ENCODE assay signal across 28 cellular contexts in the genomic region with DNA sequence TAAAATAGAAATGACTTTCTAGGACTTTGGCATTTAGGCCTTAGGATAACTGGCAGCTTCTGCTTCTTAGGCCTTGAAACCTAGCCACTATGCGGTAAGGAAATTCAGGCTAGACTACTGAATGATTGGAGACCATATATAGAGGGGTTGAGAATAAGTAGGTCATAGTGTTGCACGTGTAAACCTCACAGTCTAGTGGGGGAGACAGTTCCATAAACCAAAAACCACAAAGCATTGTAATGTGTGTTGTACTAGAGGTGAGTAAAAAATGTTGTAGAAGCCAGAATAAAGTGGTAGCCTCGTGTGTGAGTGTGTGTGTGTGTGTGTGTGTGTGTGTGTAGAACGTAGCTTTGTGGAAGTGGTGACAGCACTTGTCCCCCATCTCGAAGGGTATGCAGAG.
DNase-seq lines count a peak whose midpoint lies in the region; ATAC-seq and TF ChIP-seq lines count a peak whose summit lies in the region.
"Had no signal": no experiment of that assay in that cellular context is flagged by ENCODE, and none has a peak within 500 bp of the region (broad histone marks: within the 10 kb centered on the region; RNA-seq: fewer than 3 reads in every experiment).

No MANE protein-coding gene starts in this region.

- intact Hi-C loops in body of pancreas (cut with DNase I) = no loop called here
- intact Hi-C loops in aorta (cut with DNase I) = no loop called here
- intact Hi-C loops in heart right ventricle (cut with DNase I) = loop anchor here in 5 of 10 donors (2.0 to 10.0 kb wide), 5 partner anchors 78 to 1022 kb away; no protein-coding TSS in a partner anchor

- H3K27me3 ChIP-seq in body of pancreas (no peaks in the 10 kb centered on the region), aorta (ENCODE audit: control insufficient read depth in 1 of 2, insufficient read depth in 2 of 2, low read length in 1 of 2) (no peaks in the 10 kb centered on the region), heart right ventricle (no peaks in the 10 kb centered on the region)
- H3K27me3 ChIP-seq: dorsolateral prefrontal cortex, SJCRH30, spleen had no signal

- H3K27ac Mint-ChIP-seq in activated naive CD8-positive, alpha-beta T cell treated with anti-CD3 and anti-CD28 coated beads, Interleukin-2, amount 10 ng/mL, durations not matched to agents 7 days and 5 days = peak overlapping the region; percentile 42
- no peak overlapping the region for H3K27ac Mint-ChIP-seq in activated naive CD8-positive, alpha-beta T cell treated with anti-CD3 and anti-CD28 coated beads for 36 hours
- no peak overlapping the region for H3K27ac Mint-ChIP-seq in T-cell
- H3K27ac Mint-ChIP-seq in immature natural killer cell = peak overlapping the region in 4 of 6 donors; percentile 28 to 57 (median 44)
- H3K27ac Mint-ChIP-seq: activated naive CD8-positive, alpha-beta T cell; HFFc6 had no signal

- TF ChIP-seq POLR2A in body of pancreas (IDR thresholded peaks at IDR 0.05) = no peak

- H3K9me3 Mint-ChIP-seq in activated naive CD8-positive, alpha-beta T cell treated with anti-CD3 and anti-CD28 coated beads, Interleukin-2, amount 10 ng/mL, durations not matched to agents 7 days and 5 days = no peaks in the 10 kb centered on the region
- H3K9me3 Mint-ChIP-seq in activated naive CD8-positive, alpha-beta T cell treated with anti-CD3 and anti-CD28 coated beads for 36 hours = no peaks in the 10 kb centered on the region
- H3K9me3 Mint-ChIP-seq in T-cell (no peaks in the 10 kb centered on the region), immature natural killer cell (no peaks in the 10 kb centered on the region)
- H3K9me3 Mint-ChIP-seq: HFFc6 had no signal

- no peaks in the 10 kb centered on the region for H3K27me3 Mint-ChIP-seq in activated naive CD8-positive, alpha-beta T cell treated with anti-CD3 and anti-CD28 coated beads, Interleukin-2, amount 10 ng/mL, durations not matched to agents 7 days and 5 days
- H3K27me3 Mint-ChIP-seq in activated naive CD8-positive, alpha-beta T cell treated with anti-CD3 and anti-CD28 coated beads for 36 hours = peaks cover 7% of the 10 kb centered on the region
- H3K27me3 Mint-ChIP-seq in T-cell (peaks cover 5 to 8% of the 10 kb centered on the region in 2 donors), immature natural killer cell (ENCODE audit: low read depth in 3 of 3) (peaks cover 0 to 5% (median 3%) of the 10 kb centered on the region in 3 donors)
- H3K27me3 Mint-ChIP-seq: activated naive CD8-positive, alpha-beta T cell had no signal

- H3K9me3 ChIP-seq in body of pancreas (no peaks in the 10 kb centered on the region), aorta (ENCODE audit: control insufficient read depth, low read length) (no peaks in the 10 kb centered on the region), heart right ventricle (no peaks in the 10 kb centered on the region)
- H3K9me3 ChIP-seq: SJCRH30, spleen had no signal

- no peak overlapping the region for H3K4me3 Mint-ChIP-seq in activated naive CD8-positive, alpha-beta T cell treated with anti-CD3 and anti-CD28 coated beads, Interleukin-2, amount 10 ng/mL, durations not matched to agents 7 days and 5 days
- no peak overlapping the region for H3K4me3 Mint-ChIP-seq in activated naive CD8-positive, alpha-beta T cell treated with anti-CD3 and anti-CD28 coated beads for 36 hours
- H3K4me3 Mint-ChIP-seq in T-cell (no peak overlapping the region), immature natural killer cell (peak overlapping the region; percentile 1 to 64 (median 47))
- H3K4me3 Mint-ChIP-seq: activated naive CD8-positive, alpha-beta T cell; HFFc6 had no signal

- H3K4me1 ChIP-seq in body of pancreas = peaks cover 13% of the 10 kb centered on the region
- H3K4me1 ChIP-seq in aorta (ENCODE audit: control insufficient read depth in 1 of 2, insufficient read depth in 2 of 2, low read length in 2 of 2) = peaks cover 0 to 2% of the 10 kb centered on the region in 2 donors
- peaks cover 8 to 25% (median 19%) of the 10 kb centered on the region in 9 donors for H3K4me1 ChIP-seq in heart right ventricle

- 73% methylated on average over 5 of the region's 5 CpGs for WGBS in body of pancreas, 2 donors
- WGBS in aorta, 2 donors = 76 to 79% methylated on average over 5 of the region's 5 CpGs
- WGBS in heart right ventricle, 2 donors = 80 to 86% methylated on average over 5 of the region's 5 CpGs

- H3K4me1 Mint-ChIP-seq in activated naive CD8-positive, alpha-beta T cell treated with anti-CD3 and anti-CD28 coated beads, Interleukin-2, amount 10 ng/mL, durations not matched to agents 7 days and 5 days = peaks cover 22% of the 10 kb centered on the region
- H3K4me1 Mint-ChIP-seq in activated naive CD8-positive, alpha-beta T cell treated with anti-CD3 and anti-CD28 coated beads for 36 hours = peaks cover 12% of the 10 kb centered on the region
- peaks cover 14 to 23% (median 15%) of the 10 kb centered on the region in 3 donors for H3K4me1 Mint-ChIP-seq in T-cell
- H3K4me1 Mint-ChIP-seq in immature natural killer cell = peaks cover 15 to 20% of the 10 kb centered on the region in 2 donors

- H3K36me3 Mint-ChIP-seq in activated naive CD8-positive, alpha-beta T cell treated with anti-CD3 and anti-CD28 coated beads, Interleukin-2, amount 10 ng/mL, durations not matched to agents 7 days and 5 days = no peaks in the 10 kb centered on the region
- no peaks in the 10 kb centered on the region for H3K36me3 Mint-ChIP-seq in activated naive CD8-positive, alpha-beta T cell treated with anti-CD3 and anti-CD28 coated beads for 36 hours
- H3K36me3 Mint-ChIP-seq in T-cell = no peaks in the 10 kb centered on the region
- H3K36me3 Mint-ChIP-seq in immature natural killer cell = no peaks in the 10 kb centered on the region
- H3K36me3 Mint-ChIP-seq: activated naive CD8-positive, alpha-beta T cell had no signal

- peak; percentile 62 for ATAC-seq in activated naive CD8-positive, alpha-beta T cell treated with anti-CD3 and anti-CD28 coated beads, Interleukin-2, amount 10 ng/mL, durations not matched to agents 7 days and 5 days (ENCODE audit: low read depth)
- ATAC-seq in T-cell (replicated peaks in 1 of 4) = peak; percentile 45 to 63 (median 50)
- ATAC-seq in body of pancreas = no peak
- no peak for ATAC-seq in aorta (ENCODE audit: low FRiP score)
- no peak for ATAC-seq in heart right ventricle
- ATAC-seq: HepG2 had no signal

- H3K36me3 ChIP-seq in body of pancreas (replicated peaks in 1 of 2; ENCODE audit: insufficient read depth in 1 of 2, low read depth in 2 of 2) (no peaks in the 10 kb centered on the region), aorta (ENCODE audit: control insufficient read depth in 1 of 2, insufficient read depth in 2 of 2, low read length in 1 of 2) (no peaks in the 10 kb centered on the region), heart right ventricle (no peaks in the 10 kb centered on the region)
- H3K36me3 ChIP-seq: SJCRH30, spleen had no signal

- POLR2A ChIA-PET in activated naive CD8-positive, alpha-beta T cell treated with anti-CD3 and anti-CD28 coated beads, Interleukin-2, amount 10 ng/mL, durations not matched to agents 7 days and 5 days (lab: Charles Lee) = no interaction called here
- POLR2A ChIA-PET in T-cell (lab: Charles Lee) = no interaction called here

- H3K4me3 ChIP-seq in body of pancreas (no peak overlapping the region), aorta (ENCODE audit: low read length in 2 of 2) (no peak overlapping the region), heart right ventricle (no peak overlapping the region)
- H3K4me3 ChIP-seq: dorsolateral prefrontal cortex, PC-9, SJCRH30, spleen had no signal

- CTCF ChIA-PET in T-cell (lab: Charles Lee) = interaction anchor here in 1 of 2 donors (0.7 kb wide), 1 partner anchor 75 kb away, joined by 4 read pairs; no protein-coding TSS in a partner anchor

- no peak for DNase-seq in activated naive CD8-positive, alpha-beta T cell treated with anti-CD3 and anti-CD28 coated beads, Interleukin-2, amount 10 ng/mL, durations not matched to agents 7 days and 5 days
- DNase-seq in activated naive CD8-positive, alpha-beta T cell treated with anti-CD3 and anti-CD28 coated beads for 36 hours = no peak
- DNase-seq in T-cell (no peak), immature natural killer cell (peak; percentile 31 to 49 (median 41)), body of pancreas (no peak), aorta (no peak), heart right ventricle (no peak), kidney glomerular epithelial cell (lab: John Stamatoyannopoulos, UW) (no peak)
- DNase-seq: activated CD4-positive, alpha-beta T cell treated with anti-CD3 and anti-CD28 coated beads, Interleukin-2, amount 50 U/mL, for 48 hours; activated T-cell treated with anti-CD3 and anti-CD28 coated beads, Interleukin-2, amount 50 U/mL, for 48 hours; caudate nucleus; dorsolateral prefrontal cortex; foreskin fibroblast; GF-D8; HFFc6; hypothalamus; kidney; MM.1S; NCI-H226; NCI-H774; PC-9; retina; SJCRH30; spleen; stimulated activated CD4-positive, alpha-beta T cell treated with anti-CD3 and anti-CD28 coated beads, Interleukin-4, amount 100 ng/mL, for 24 hours had no signal

- no peak overlapping the region for H3K27ac ChIP-seq in body of pancreas
- H3K27ac ChIP-seq in aorta (ENCODE audit: low read depth in 1 of 2, low read length in 2 of 2) = no peak overlapping the region
- no peak overlapping the region for H3K27ac ChIP-seq in heart right ventricle
- H3K27ac ChIP-seq: C4-2B, dorsolateral prefrontal cortex, PC-9, SJCRH30, spleen had no signal

- TF ChIP-seq CTCF in body of pancreas (IDR thresholded peaks at IDR 0.05) = no peak
- TF ChIP-seq CTCF in heart right ventricle (IDR thresholded peaks at IDR 0.05) = no peak

Comparison
In these comparisons a context has a peak if more than half of its experiments do, and no peak if none do; other contexts are left out.
1. H3K27ac Mint-ChIP-seq: peak in activated naive CD8-positive, alpha-beta T cell treated with anti-CD3 and anti-CD28 coated beads, Interleukin-2, amount 10 ng/mL, durations not matched to agents 7 days and 5 days (single experiment) and immature natural killer cell (4 of 6); none in activated naive CD8-positive, alpha-beta T cell treated with anti-CD3 and anti-CD28 coated beads for 36 hours (single experiment) and T-cell (0 of 2).
2. ATAC-seq: peak in activated naive CD8-positive, alpha-beta T cell treated with anti-CD3 and anti-CD28 coated beads, Interleukin-2, amount 10 ng/mL, durations not matched to agents 7 days and 5 days (single experiment) and T-cell (4 of 4); none in body of pancreas (single experiment), aorta (single experiment) and heart right ventricle (0 of 8).
3. DNase-seq: peak in immature natural killer cell (3 of 3); none in activated naive CD8-positive, alpha-beta T cell treated with anti-CD3 and anti-CD28 coated beads, Interleukin-2, amount 10 ng/mL, durations not matched to agents 7 days and 5 days (single experiment), activated naive CD8-positive, alpha-beta T cell treated with anti-CD3 and anti-CD28 coated beads for 36 hours (single experiment), T-cell (0 of 34), body of pancreas (0 of 4), aorta (0 of 2), heart right ventricle (0 of 2) and kidney glomerular epithelial cell (single experiment).
4. H3K4me3 Mint-ChIP-seq: peak in immature natural killer cell (5 of 5); none in activated naive CD8-positive, alpha-beta T cell treated with anti-CD3 and anti-CD28 coated beads, Interleukin-2, amount 10 ng/mL, durations not matched to agents 7 days and 5 days (single experiment), activated naive CD8-positive, alpha-beta T cell treated with anti-CD3 and anti-CD28 coated beads for 36 hours (single experiment) and T-cell (0 of 3).